ENCODE assay signal across 8 cellular contexts in genomic region chr22:46577361-46578249, GRCh38.
DNase-seq lines count a peak whose midpoint lies in the region; ATAC-seq and TF ChIP-seq lines count a peak whose summit lies in the region.

No MANE protein-coding gene starts in this region.

- TF ChIP-seq CTCF in epithelial cell of esophagus (IDR thresholded peaks at IDR 0.05; ENCODE audit: insufficient read depth, low read depth, low read length, missing control alignments) = no peak

- peak overlapping the region; percentile 34 for H2AFZ ChIP-seq in neuron (ENCODE audit: low read depth, low read length)

- peaks cover 19% of the 10 kb centered on the region for H3K4me1 ChIP-seq in neuron (ENCODE audit: insufficient read depth, low read length)

- H3K9me3 ChIP-seq in neuron (ENCODE audit: low read length) = peaks cover 4% of the 10 kb centered on the region

- H3K4me3 ChIP-seq in epithelial cell of esophagus (ENCODE audit: low read length) (peak overlapping the region; percentile 67), neuron (ENCODE audit: low read length) (peak overlapping the region; percentile 62)

- ATAC-seq in activated CD4-positive, CD25-positive, alpha-beta regulatory T cell treated with anti-CD3 and anti-CD28 coated beads, Interleukin-2, amount 50 U/mL, for 24 hours = peak; percentile 5 to 14
- ATAC-seq in SK-N-SH treated with all-trans-retinoic acid at 6 μM for 48 hours (peak; percentile 14; the same call in 2 of the 3 replicates), GM18511 (IDR thresholded peaks at IDR 0.05; ENCODE audit: unreplicated experiment) (no peak), HG02884 (IDR thresholded peaks at IDR 0.05; ENCODE audit: unreplicated experiment) (no peak)

- DNase-seq in activated CD4-positive, CD25-positive, alpha-beta regulatory T cell treated with anti-CD3 and anti-CD28 coated beads, Interleukin-2, amount 50 U/mL, for 72 hours = no peak
- no peak for DNase-seq in epithelial cell of esophagus (ENCODE audit: low read depth)
- DNase-seq in NCI-H446 (lab: John Stamatoyannopoulos, UW) = no peak

- H3K27me3 ChIP-seq in neuron (ENCODE audit: insufficient read depth, low read length) = no peaks in the 10 kb centered on the region

- no peaks in the 10 kb centered on the region for H3K36me3 ChIP-seq in neuron (ENCODE audit: insufficient read depth, low read length)

TF ChIP-seq in SK-N-SH treated with all-trans-retinoic acid at 6 μM for 48 hours, 23 proteins besides CTCF, POLR2A, EP300 and RAD21:
- TF ChIP-seq, protein P1, sequence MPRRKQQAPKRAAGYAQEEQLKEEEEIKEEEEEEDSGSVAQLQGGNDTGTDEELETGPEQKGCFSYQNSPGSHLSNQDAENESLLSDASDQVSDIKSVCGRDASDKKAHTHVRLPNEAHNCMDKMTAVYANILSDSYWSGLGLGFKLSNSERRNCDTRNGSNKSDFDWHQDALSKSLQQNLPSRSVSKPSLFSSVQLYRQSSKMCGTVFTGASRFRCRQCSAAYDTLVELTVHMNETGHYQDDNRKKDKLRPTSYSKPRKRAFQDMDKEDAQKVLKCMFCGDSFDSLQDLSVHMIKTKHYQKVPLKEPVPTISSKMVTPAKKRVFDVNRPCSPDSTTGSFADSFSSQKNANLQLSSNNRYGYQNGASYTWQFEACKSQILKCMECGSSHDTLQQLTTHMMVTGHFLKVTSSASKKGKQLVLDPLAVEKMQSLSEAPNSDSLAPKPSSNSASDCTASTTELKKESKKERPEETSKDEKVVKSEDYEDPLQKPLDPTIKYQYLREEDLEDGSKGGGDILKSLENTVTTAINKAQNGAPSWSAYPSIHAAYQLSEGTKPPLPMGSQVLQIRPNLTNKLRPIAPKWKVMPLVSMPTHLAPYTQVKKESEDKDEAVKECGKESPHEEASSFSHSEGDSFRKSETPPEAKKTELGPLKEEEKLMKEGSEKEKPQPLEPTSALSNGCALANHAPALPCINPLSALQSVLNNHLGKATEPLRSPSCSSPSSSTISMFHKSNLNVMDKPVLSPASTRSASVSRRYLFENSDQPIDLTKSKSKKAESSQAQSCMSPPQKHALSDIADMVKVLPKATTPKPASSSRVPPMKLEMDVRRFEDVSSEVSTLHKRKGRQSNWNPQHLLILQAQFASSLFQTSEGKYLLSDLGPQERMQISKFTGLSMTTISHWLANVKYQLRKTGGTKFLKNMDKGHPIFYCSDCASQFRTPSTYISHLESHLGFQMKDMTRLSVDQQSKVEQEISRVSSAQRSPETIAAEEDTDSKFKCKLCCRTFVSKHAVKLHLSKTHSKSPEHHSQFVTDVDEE (CRISPR knock-in tag; IDR thresholded peaks at IDR 0.05) = no peak
- TF ChIP-seq PPARA (CRISPR knock-in tag; IDR thresholded peaks at IDR 0.05; ENCODE audit: borderline replicate concordance) (no peak), ARNTL (CRISPR knock-in tag; IDR thresholded peaks at IDR 0.05; ENCODE audit: borderline replicate concordance, low read depth) (no peak), PATZ1 (CRISPR knock-in tag; IDR thresholded peaks at IDR 0.05; ENCODE audit: borderline replicate concordance) (no peak), ZNF565 (CRISPR knock-in tag; conservative IDR thresholded peaks at IDR 0.05; ENCODE audit: low read depth) (no peak), ZC3H10 (CRISPR knock-in tag; IDR thresholded peaks at IDR 0.05) (no peak), BACH2 (CRISPR knock-in tag; IDR thresholded peaks at IDR 0.05; ENCODE audit: borderline replicate concordance) (no peak), TOX (CRISPR knock-in tag; IDR thresholded peaks at IDR 0.05; ENCODE audit: borderline replicate concordance) (no peak), ZFP30 (CRISPR knock-in tag; IDR thresholded peaks at IDR 0.05) (no peak), SNAI2 (CRISPR knock-in tag; IDR thresholded peaks at IDR 0.05) (no peak), CREB5 (CRISPR knock-in tag; IDR thresholded peaks at IDR 0.05; ENCODE audit: low read depth) (no peak), ZNF8 (CRISPR knock-in tag; IDR thresholded peaks at IDR 0.05) (no peak), ESRRG (CRISPR knock-in tag; IDR thresholded peaks at IDR 0.05) (no peak)
- TF ChIP-seq, protein P2, sequence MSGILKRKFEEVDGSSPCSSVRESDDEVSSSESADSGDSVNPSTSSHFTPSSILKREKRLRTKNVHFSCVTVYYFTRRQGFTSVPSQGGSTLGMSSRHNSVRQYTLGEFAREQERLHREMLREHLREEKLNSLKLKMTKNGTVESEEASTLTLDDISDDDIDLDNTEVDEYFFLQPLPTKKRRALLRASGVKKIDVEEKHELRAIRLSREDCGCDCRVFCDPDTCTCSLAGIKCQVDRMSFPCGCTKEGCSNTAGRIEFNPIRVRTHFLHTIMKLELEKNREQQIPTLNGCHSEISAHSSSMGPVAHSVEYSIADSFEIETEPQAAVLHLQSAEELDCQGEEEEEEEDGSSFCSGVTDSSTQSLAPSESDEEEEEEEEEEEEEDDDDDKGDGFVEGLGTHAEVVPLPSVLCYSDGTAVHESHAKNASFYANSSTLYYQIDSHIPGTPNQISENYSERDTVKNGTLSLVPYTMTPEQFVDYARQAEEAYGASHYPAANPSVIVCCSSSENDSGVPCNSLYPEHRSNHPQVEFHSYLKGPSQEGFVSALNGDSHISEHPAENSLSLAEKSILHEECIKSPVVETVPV (CRISPR knock-in tag; IDR thresholded peaks at IDR 0.05) = no peak
TF ChIP-seq in SK-N-SH treated with all-trans-retinoic acid at 6 μM for 48 hours: peak in this region for 0.

Comparison
In these comparisons a context has a peak if more than half of its experiments do, and no peak if none do; other contexts are left out.
1. ATAC-seq: peak in activated CD4-positive, CD25-positive, alpha-beta regulatory T cell treated with anti-CD3 and anti-CD28 coated beads, Interleukin-2, amount 50 U/mL, for 24 hours (2 of 2) and SK-N-SH treated with all-trans-retinoic acid at 6 μM for 48 hours (single experiment); none in GM18511 (single experiment) and HG02884 (single experiment).